Comparison of ENCODE assay signal across 6 cellular contexts in the genomic region with DNA sequence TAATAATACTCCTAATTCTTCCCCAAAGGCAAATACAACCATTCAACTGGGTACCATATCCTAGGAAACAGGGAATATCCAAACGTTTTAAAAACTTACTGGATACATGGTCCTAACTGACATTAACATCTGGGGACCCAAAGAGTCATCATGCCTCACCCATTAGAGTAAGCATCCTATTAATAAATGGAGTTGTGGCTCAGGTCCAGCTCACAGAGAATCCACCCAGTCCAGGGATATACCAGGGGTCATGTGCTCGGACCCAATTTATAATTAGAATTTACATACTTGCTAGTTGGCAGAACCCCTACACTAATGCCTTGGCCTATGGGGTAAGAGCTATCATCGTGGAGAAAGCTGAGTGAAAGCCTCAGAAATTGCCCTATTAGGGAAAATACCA.
"Had no signal": no experiment of that assay in that cellular context is flagged by ENCODE, and none has a peak within 500 bp of the region (broad histone marks: within the 10 kb centered on the region; RNA-seq: fewer than 3 reads in every experiment).

No MANE protein-coding gene starts in this region.

- H3K27ac ChIP-seq: HL-60 had no signal

- DNase-seq: IMR-90, KBM-7, KG1 had no signal

- H3K4me3 ChIP-seq: K562 had no signal

- ATAC-seq: HepG2, K562 had no signal
